32 cellular contexts compared by ENCODE assay signal in genomic region chr3:21043139-21043538, GRCh38.
"Had no signal": no experiment of that assay in that cellular context is flagged by ENCODE, and none has a peak within 500 bp of the region (broad histone marks: within the 10 kb centered on the region; RNA-seq: fewer than 3 reads in every experiment).

No MANE protein-coding gene starts in this region.

- DNase-seq: Kasumi-1, MM.1S, MV-4-11, NCI-H1092, NCI-H1105, NCI-H1417 treated with DMSO at 0.1 percent for 48 hours, NCI-H1436 treated with DMSO at 0.1 percent for 48 hours, NCI-H1694 treated with DMSO at 0.1 percent for 48 hours, NCI-H187 treated with DMSO at 0.1 percent for 48 hours, NCI-H2029 treated with DMSO at 0.1 percent for 48 hours, NCI-H2081 treated with DMSO at 0.1 percent for 48 hours, NCI-H2107, NCI-H2171, NCI-H226, NCI-H446 treated with DMSO at 0.1 percent for 48 hours, NCI-H510A, NCI-H524, NCI-H526, NCI-H69, NCI-H748 treated with DMSO at 0.1 percent for 48 hours, NCI-H82, PC-9, SHP77, SIG-M5, SJCRH30, T-cell had no signal

- H3K4me1 Mint-ChIP-seq: T-cell had no signal

- H3K27me3 ChIP-seq: SJCRH30 had no signal

- H3K4me3 Mint-ChIP-seq: T-cell had no signal

- H2AFZ ChIP-seq: PC-9 had no signal

- H3K27ac ChIP-seq: PC-9, RWPE1, SJCRH30, SK-N-MC had no signal

- H3K27ac Mint-ChIP-seq: T-cell had no signal

- H3K4me3 ChIP-seq: PC-9, SJCRH30, SK-N-MC had no signal

- H3K4me1 ChIP-seq: SJCRH30 had no signal

- H3K36me3 Mint-ChIP-seq: T-cell had no signal

- H3K36me3 ChIP-seq: SJCRH30 had no signal

- ATAC-seq: Panc1, Right ventricle myocardium inferior, SK-N-SH treated with all-trans-retinoic acid at 6 μM for 48 hours, T-cell had no signal

- FAIRE-seq: RCC 7860 had no signal

- H3K9me3 ChIP-seq: SJCRH30 had no signal

- H3K4me2 ChIP-seq: PC-9 had no signal

- H3K27me3 Mint-ChIP-seq: T-cell had no signal
